In genomic region chr2:108243566-108243965, GRCh38 we compare ENCODE assay signal across 32 cellular contexts. TPM values are rescaled to one million over a fixed set of nuclear protein-coding genes. Genes with fewer than 3 reads are reported as not detected.
DNase-seq lines count a peak whose midpoint lies in the region; ATAC-seq and TF ChIP-seq lines count a peak whose summit lies in the region.
"Had no signal": no experiment of that assay in that cellular context is flagged by ENCODE, and none has a peak within 500 bp of the region (broad histone marks: within the 10 kb centered on the region; RNA-seq: fewer than 3 reads in every experiment).

No MANE protein-coding gene starts in this region.

- H3K9me3 Mint-ChIP-seq in activated naive CD4-positive, alpha-beta T cell treated with anti-CD3 and anti-CD28 coated beads for 36 hours, result peaks cover 4% of the 10 kb centered on the region
- H3K9me3 Mint-ChIP-seq: activated CD4-positive, alpha-beta T cell treated with anti-CD3 and anti-CD28 coated beads, Interleukin-2, amount 10 ng/mL, durations not matched to agents 7 days and 5 days; activated T-helper 1 cell treated with anti-CD3 and anti-CD28 coated beads, Interleukin-12 subunit alpha, Interleukin-12 subunit beta, Interleukin-2, Interleukin-4 antibody, amounts not matched to agents 30 ng/mL and 10 ng/mL and 1 ng/mL, durations not matched to agents 14 hours and 24 hours and 36 hours had no signal

- H3K4me1 ChIP-seq in mucosa of descending colon (ENCODE audit: low read depth) (no peaks in the 10 kb centered on the region), smooth muscle cell (ENCODE audit: low read depth) (no peaks in the 10 kb centered on the region)
- H3K4me1 ChIP-seq: A549 had no signal

- CTCF ChIA-PET in activated naive CD4-positive, alpha-beta T cell treated with anti-CD3 and anti-CD28 coated beads for 36 hours (lab: Charles Lee), result interaction anchor here (0.6 kb wide), 1 partner anchor 668 kb away, joined by 4 read pairs; no protein-coding TSS in a partner anchor

- no peaks in the 10 kb centered on the region for H3K36me3 ChIP-seq in mucosa of descending colon (ENCODE audit: low read depth)
- H3K36me3 ChIP-seq in smooth muscle cell (ENCODE audit: low read depth), result no peaks in the 10 kb centered on the region
- H3K36me3 ChIP-seq: ascending aorta, WERI-Rb-1 had no signal

- H3K4me3 ChIP-seq in AG10803 (ENCODE audit: low read length) (no peak overlapping the region), mucosa of descending colon (no peak overlapping the region), smooth muscle cell (no peak overlapping the region)
- H3K4me3 ChIP-seq: A549, ascending aorta, skin epidermis had no signal

- no peaks in the 10 kb centered on the region for H3F3A ChIP-seq in smooth muscle cell (ENCODE audit: low read depth)

- intact Hi-C loops in mucosa of descending colon (cut with DNase I, micrococcal nuclease), result no loop called here
- intact Hi-C loops in activated naive CD4-positive, alpha-beta T cell treated with anti-CD3 and anti-CD28 coated beads for 36 hours (cut with micrococcal nuclease), result no loop called here

- H3K9ac ChIP-seq in smooth muscle cell (ENCODE audit: low read depth), result no peak overlapping the region
- H3K9ac ChIP-seq: SK-N-SH had no signal

- H3K79me2 ChIP-seq in smooth muscle cell (ENCODE audit: low read depth), result no peaks in the 10 kb centered on the region

- H3K4me1 Mint-ChIP-seq in activated naive CD4-positive, alpha-beta T cell treated with anti-CD3 and anti-CD28 coated beads for 36 hours (ENCODE audit: low read depth), result no peaks in the 10 kb centered on the region
- H3K4me1 Mint-ChIP-seq: activated CD4-positive, alpha-beta T cell treated with anti-CD3 and anti-CD28 coated beads, Interleukin-2, amount 10 ng/mL, durations not matched to agents 7 days and 5 days; neural crest cell had no signal

- no peak overlapping the region for H3K4me3 Mint-ChIP-seq in activated naive CD4-positive, alpha-beta T cell treated with anti-CD3 and anti-CD28 coated beads for 36 hours
- H3K4me3 Mint-ChIP-seq: activated CD4-positive, alpha-beta T cell treated with anti-CD3 and anti-CD28 coated beads, Interleukin-2, amount 10 ng/mL, durations not matched to agents 7 days and 5 days; activated naive CD8-positive, alpha-beta T cell; activated T-helper 1 cell treated with anti-CD3 and anti-CD28 coated beads, Interleukin-12 subunit alpha, Interleukin-12 subunit beta, Interleukin-2, Interleukin-4 antibody, amounts not matched to agents 30 ng/mL and 10 ng/mL and 1 ng/mL, durations not matched to agents 14 hours and 24 hours and 36 hours; neural crest cell had no signal

- peaks cover 18% of the 10 kb centered on the region for H3K27me3 Mint-ChIP-seq in activated naive CD4-positive, alpha-beta T cell treated with anti-CD3 and anti-CD28 coated beads for 36 hours (ENCODE audit: low read depth)
- H3K27me3 Mint-ChIP-seq: activated CD4-positive, alpha-beta T cell treated with anti-CD3 and anti-CD28 coated beads, Interleukin-2, amount 10 ng/mL, durations not matched to agents 7 days and 5 days; progenitor cell of endocrine pancreas had no signal

- DNase-seq in AG10803 (ENCODE audit: low read depth) (peak; percentile 15), OCI-M1 (lab: John Stamatoyannopoulos, UW) (peak; percentile 2), mucosa of descending colon (no peak), smooth muscle cell (lab: John Stamatoyannopoulos, UW; ENCODE audit: unreplicated experiment) (no peak), SK-N-DZ (ENCODE audit: low spot score) (no peak), HPDE6-E6E7 (ENCODE audit: extremely low spot score) (no peak)
- DNase-seq in activated naive CD4-positive, alpha-beta T cell treated with anti-CD3 and anti-CD28 coated beads for 36 hours, result no peak
- DNase-seq: activated CD4-positive, alpha-beta T cell treated with anti-CD3 and anti-CD28 coated beads, Interleukin-2, amount 10 ng/mL, durations not matched to agents 7 days and 5 days; central memory CD4-positive, alpha-beta T cell; COR-L47; GF-D8; MM.1S; NCI-H1436; NCI-H510A treated with DMSO at 0.1 percent for 48 hours; NK-92 treated with Interleukin-12 subunit alpha and Interleukin-12 subunit beta, amount 100 ng/mL, for 24 hours; SK-N-SH; stimulated activated CD4-positive, alpha-beta T cell treated with anti-CD3 and anti-CD28 coated beads, Interleukin-1b, Interleukin-23, amount 100 ng/mL, for 48 hours; WERI-Rb-1 had no signal

- ATAC-seq in esophagus mucosa (peak; percentile 89), mucosa of descending colon (peak; percentile 28)
- ATAC-seq: A549 had no signal

- TF ChIP-seq CTCF in AG10803 (conservative IDR thresholded peaks at IDR 0.05; ENCODE audit: low read length) (no peak), mucosa of descending colon (IDR thresholded peaks at IDR 0.05) (no peak), smooth muscle cell (IDR thresholded peaks at IDR 0.05; ENCODE audit: borderline replicate concordance, insufficient read depth, poor library complexity, severe bottlenecking) (no peak)

- H3K9me3 ChIP-seq in mucosa of descending colon (no peaks in the 10 kb centered on the region), smooth muscle cell (replicated peaks; ENCODE audit: low read depth) (no peaks in the 10 kb centered on the region)
- H3K9me3 ChIP-seq: ascending aorta, SK-N-SH had no signal

- 83% methylated on average over 1 of the region's 1 CpG for WGBS in smooth muscle cell (ENCODE audit: low lambda C conversion rate)

- H3K27me3 ChIP-seq in smooth muscle cell (ENCODE audit: low read depth), result no peaks in the 10 kb centered on the region
- H3K27me3 ChIP-seq: ascending aorta had no signal

- no peaks in the 10 kb centered on the region for H4K20me1 ChIP-seq in smooth muscle cell (ENCODE audit: low read depth)

- no peaks in the 10 kb centered on the region for H3K36me3 Mint-ChIP-seq in activated naive CD4-positive, alpha-beta T cell treated with anti-CD3 and anti-CD28 coated beads for 36 hours (ENCODE audit: low read depth)
- H3K36me3 Mint-ChIP-seq: activated naive CD8-positive, alpha-beta T cell had no signal

- H3K27ac ChIP-seq in smooth muscle cell (ENCODE audit: low read depth), result no peak overlapping the region
- H3K27ac ChIP-seq: A549, ascending aorta, skin epidermis, WERI-Rb-1 had no signal

- no peak overlapping the region for H3K27ac Mint-ChIP-seq in activated naive CD4-positive, alpha-beta T cell treated with anti-CD3 and anti-CD28 coated beads for 36 hours
- H3K27ac Mint-ChIP-seq: activated CD4-positive, alpha-beta T cell treated with anti-CD3 and anti-CD28 coated beads, Interleukin-2, amount 10 ng/mL, durations not matched to agents 7 days and 5 days; activated naive CD8-positive, alpha-beta T cell; activated T-helper 1 cell treated with anti-CD3 and anti-CD28 coated beads, Interleukin-12 subunit alpha, Interleukin-12 subunit beta, Interleukin-2, Interleukin-4 antibody, amounts not matched to agents 30 ng/mL and 10 ng/mL and 1 ng/mL, durations not matched to agents 14 hours and 24 hours and 36 hours; progenitor cell of endocrine pancreas had no signal

- no peak overlapping the region for H2AFZ ChIP-seq in smooth muscle cell (ENCODE audit: low read depth)

- H3K4me2 ChIP-seq in smooth muscle cell, result no peak overlapping the region
- H3K4me2 ChIP-seq: A549, SK-N-SH had no signal

RNA-seq across cellular contexts. Expression of gene SULT1C3, which starts 3.8 kb away (rescaled TPM):
- total RNA-seq in esophagus mucosa, result 0.68 TPM
- total RNA-seq in mucosa of descending colon, result under 1 TPM in 1 of 3 donors, not detected in 2; 0.34 TPM
- total RNA-seq in activated naive CD4-positive, alpha-beta T cell treated with anti-CD3 and anti-CD28 coated beads for 36 hours, result not detected
- not detected in 2 replicates for total RNA-seq in smooth muscle cell
- polyA plus RNA-seq in smooth muscle cell, result not detected in 2 replicates
- polyA plus RNA-seq in SK-N-DZ (2014; cell fraction: cytosol; rRNA removed), result not detected in 2 replicates
- polyA plus RNA-seq in SK-N-DZ (2014; cell fraction: nucleus; rRNA removed), result not detected in 2 replicates
- total RNA-seq: activated CD4-positive, alpha-beta T cell treated with anti-CD3 and anti-CD28 coated beads, Interleukin-2, amount 10 ng/mL, durations not matched to agents 7 days and 5 days; activated T-helper 1 cell treated with anti-CD3 and anti-CD28 coated beads, Interleukin-12 subunit alpha, Interleukin-12 subunit beta, Interleukin-2, Interleukin-4 antibody, amounts not matched to agents 30 ng/mL and 10 ng/mL and 1 ng/mL, durations not matched to agents 14 hours and 24 hours and 36 hours; ascending aorta; dermis microvascular lymphatic vessel endothelial cell; endothelial cell of umbilical vein; liver; neural crest cell; progenitor cell of endocrine pancreas; T-helper 2 cell treated with Interferon-gamma antibody and Interleukin-4, amounts not matched to agents 100 ng/mL and 5 ng/mL, for 36 hours; temporal lobe had no signal
- polyA plus RNA-seq: A549, BJ, endothelial cell of umbilical vein, liver, SK-N-SH had no signal

RNA-seq across cellular contexts. Expression of gene SULT1C2, which starts 45.1 kb away (rescaled TPM):
- total RNA-seq in esophagus mucosa (not detected), mucosa of descending colon (10 to 100 TPM in 1 of 3 donors, under 1 TPM in 1, not detected in 1; 0.52 to 10.5 TPM), smooth muscle cell (not detected in 2 replicates)
- total RNA-seq in activated naive CD4-positive, alpha-beta T cell treated with anti-CD3 and anti-CD28 coated beads for 36 hours, result not detected
- polyA plus RNA-seq in smooth muscle cell, result not detected in 2 replicates
- polyA plus RNA-seq in SK-N-DZ (2014; cell fraction: cytosol; rRNA removed), result not detected in 2 replicates
- polyA plus RNA-seq in SK-N-DZ (2014; cell fraction: nucleus; rRNA removed), result 0.10 and 0.49 TPM in 2 replicates
- total RNA-seq: activated CD4-positive, alpha-beta T cell treated with anti-CD3 and anti-CD28 coated beads, Interleukin-2, amount 10 ng/mL, durations not matched to agents 7 days and 5 days; activated T-helper 1 cell treated with anti-CD3 and anti-CD28 coated beads, Interleukin-12 subunit alpha, Interleukin-12 subunit beta, Interleukin-2, Interleukin-4 antibody, amounts not matched to agents 30 ng/mL and 10 ng/mL and 1 ng/mL, durations not matched to agents 14 hours and 24 hours and 36 hours; ascending aorta; dermis microvascular lymphatic vessel endothelial cell; endothelial cell of umbilical vein; T-helper 2 cell treated with Interferon-gamma antibody and Interleukin-4, amounts not matched to agents 100 ng/mL and 5 ng/mL, for 36 hours had no signal
- polyA plus RNA-seq: BJ, endothelial cell of umbilical vein, SK-N-SH had no signal

Comparison
In these comparisons a context has a peak if more than half of its experiments do, and no peak if none do; other contexts are left out.
1. DNase-seq: peak in AG10803 (single experiment) and OCI-M1 (single experiment); none in mucosa of descending colon (0 of 3), activated naive CD4-positive, alpha-beta T cell treated with anti-CD3 and anti-CD28 coated beads for 36 hours (single experiment), smooth muscle cell (single experiment), SK-N-DZ (single experiment) and HPDE6-E6E7 (single experiment).